Comparison of ENCODE assay signal across 9 cellular contexts in genomic region chr1:177913762-177914540, GRCh38. TPM values are rescaled to one million over a fixed set of nuclear protein-coding genes. Genes with fewer than 3 reads are reported as not detected.
A peak's percentile ranks its signal among the peaks of the same experiment; 100 is the strongest.
DNase-seq lines count a peak whose midpoint lies in the region; ATAC-seq and TF ChIP-seq lines count a peak whose summit lies in the region.
"Had no signal": no experiment of that assay in that cellular context is flagged by ENCODE, and none has a peak within 500 bp of the region (broad histone marks: within the 10 kb centered on the region; RNA-seq: fewer than 3 reads in every experiment).

No MANE protein-coding gene starts in this region.

- TF ChIP-seq CTCF in GM12872 (IDR thresholded peaks at IDR 0.05; ENCODE audit: insufficient read depth, low read depth, low read length) (peak; percentile 59), dorsolateral prefrontal cortex (IDR thresholded peaks at IDR 0.05 in 54 of 56, conservative IDR thresholded peaks at IDR 0.05 in 2 of 56; ENCODE audit: low read depth in 1 of 56, partially characterized antibody in 56 of 56) (peak in 53 of 56 donors; percentile 26 to 69 (median 51)), upper lobe of left lung (IDR thresholded peaks at IDR 0.05) (peak in 2 of 6 experiments; percentile 6 to 8)

- no peak overlapping the region for H3K4me3 ChIP-seq in dorsolateral prefrontal cortex
- no peak overlapping the region for H3K4me3 ChIP-seq in upper lobe of left lung
- H3K4me3 ChIP-seq: lower lobe of right lung had no signal

- intact Hi-C loops in dorsolateral prefrontal cortex (cut with DNase I): no loop called here
- intact Hi-C loops in posterior cingulate gyrus (cut with DNase I): no loop called here

- no peaks in the 10 kb centered on the region for H3K36me3 ChIP-seq in upper lobe of left lung
- H3K36me3 ChIP-seq: lower lobe of right lung had no signal

- ATAC-seq in upper lobe of left lung (ENCODE audit: low FRiP score in 2 of 2) (no peak), GM18858 (IDR thresholded peaks at IDR 0.05; ENCODE audit: unreplicated experiment) (no peak)
- ATAC-seq: lower lobe of right lung had no signal

- WGBS in upper lobe of left lung, 2 donors: 30 to 34% methylated on average over 4 of the region's 4 CpGs

- in situ Hi-C loops in G401 (cut with HindIII; ENCODE audit: low sequenced_read_pairs): no loop called here

- no peak for TF ChIP-seq POLR2A in upper lobe of left lung (IDR thresholded peaks at IDR 0.05)

- TF ChIP-seq EP300 in upper lobe of left lung (IDR thresholded peaks at IDR 0.05): no peak

- H3K4me1 ChIP-seq in upper lobe of left lung: no peaks in the 10 kb centered on the region
- H3K4me1 ChIP-seq: lower lobe of right lung had no signal

- DNase-seq in NCI-H345 (lab: John Stamatoyannopoulos, UW) (peak; percentile 50), dorsolateral prefrontal cortex (peak in 4 of 10 donors; percentile 22 to 41 (median 36)), posterior cingulate gyrus (peak in 6 of 10 donors; percentile 31 to 90 (median 38)), upper lobe of left lung (no peak), G401 (ENCODE audit: low spot score) (no peak)
- no peak for DNase-seq in stimulated activated CD4-positive, alpha-beta T cell treated with anti-CD3 and anti-CD28 coated beads, Interleukin-1b, Interleukin-23, amount 100 ng/mL, for 48 hours
- DNase-seq: lower lobe of right lung had no signal

- peaks cover 0 to 3% (median 0%) of the 10 kb centered on the region in 45 donors for H3K27me3 ChIP-seq in dorsolateral prefrontal cortex
- no peaks in the 10 kb centered on the region for H3K27me3 ChIP-seq in upper lobe of left lung

- H3K9me3 ChIP-seq in upper lobe of left lung: no peaks in the 10 kb centered on the region
- H3K9me3 ChIP-seq: lower lobe of right lung had no signal

- H3K27ac ChIP-seq in dorsolateral prefrontal cortex: no peak overlapping the region
- H3K27ac ChIP-seq in upper lobe of left lung: no peak overlapping the region
- H3K27ac ChIP-seq: lower lobe of right lung had no signal

RNA-seq across cellular contexts. Expression of gene SEC16B, which starts 55.9 kb away (rescaled TPM):
- total RNA-seq in dorsolateral prefrontal cortex (10 to 100 TPM in 98 of 120 experiments, 1 to 10 TPM in 22; 3.3 to 29.4 (median 14.8) TPM), upper lobe of left lung (10 to 100 TPM in 1 of 6 donors, 1 to 10 TPM in 5; 1.3 to 26.2 (median 3.1) TPM)
- 0.71 TPM in 1 of 2 replicates, not detected in the other for total RNA-seq in G401 (2014; rRNA removed; shearing (Covaris generic))

Comparison
In these comparisons a context has a peak if more than half of its experiments do, and no peak if none do; other contexts are left out.
1. DNase-seq: peak in NCI-H345 (single experiment) and posterior cingulate gyrus (6 of 10); none in upper lobe of left lung (0 of 2), stimulated activated CD4-positive, alpha-beta T cell treated with anti-CD3 and anti-CD28 coated beads, Interleukin-1b, Interleukin-23, amount 100 ng/mL, for 48 hours (single experiment) and G401 (single experiment).